2 cellular contexts compared by ENCODE assay signal in the genomic region with DNA sequence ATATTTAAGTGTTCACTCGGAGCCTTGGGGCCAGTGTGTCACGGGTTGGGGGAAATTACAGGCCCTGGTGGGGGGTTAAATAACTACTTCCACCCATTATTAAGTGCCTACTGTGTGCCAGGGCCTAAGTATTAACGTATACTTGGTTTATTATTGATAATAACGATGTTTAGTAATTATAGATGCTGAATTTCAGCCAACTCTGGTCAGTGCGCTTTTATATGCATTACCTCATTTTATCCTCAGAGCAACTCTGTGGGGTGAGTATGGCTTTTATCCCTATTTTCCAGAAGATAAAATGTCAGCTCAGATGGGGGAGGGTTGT.
TF ChIP-seq lines count a peak whose summit lies in the region.

No MANE protein-coding gene starts in this region.

TF ChIP-seq in GM12878, 131 proteins besides CTCF, POLR2A, EP300 and RAD21:
- TF ChIP-seq CHD2 (IDR thresholded peaks at IDR 0.05; ENCODE audit: borderline replicate concordance, low read depth, low read length) (no peak), NBN (IDR thresholded peaks at IDR 0.05) (no peak), JUND (IDR thresholded peaks at IDR 0.05; ENCODE audit: low read depth, low read length) (no peak), SRF (IDR thresholded peaks at IDR 0.05; ENCODE audit: low read depth in 2 of 2, low read length in 2 of 2) (no peak), SREBF2 (IDR thresholded peaks at IDR 0.05; ENCODE audit: low read length) (no peak)

TF ChIP-seq in GM12891, 5 proteins besides CTCF, POLR2A, EP300 and RAD21:
- no peak for TF ChIP-seq TAF1 (IDR thresholded peaks at IDR 0.05; ENCODE audit: low read depth, low read length)
- no peak for TF ChIP-seq SPI1 (IDR thresholded peaks at IDR 0.05; ENCODE audit: low read depth, low read length)
- TF ChIP-seq PAX5 (IDR thresholded peaks at IDR 0.05; ENCODE audit: insufficient read depth, low read length, severe bottlenecking) = no peak
